In genomic region chr20:53595018-53595378, GRCh38 we compare ENCODE assay signal across 8 cellular contexts. TPM values are rescaled to one million over a fixed set of nuclear protein-coding genes. Genes with fewer than 3 reads are reported as not detected.
DNase-seq lines count a peak whose midpoint lies in the region; ATAC-seq and TF ChIP-seq lines count a peak whose summit lies in the region.

No MANE protein-coding gene starts in this region.

- H3K4me2 ChIP-seq in BLaER1 (peak overlapping the region; percentile 88), Loucy (ENCODE audit: low read depth, low read length, poor library complexity, severe bottlenecking) (peak overlapping the region; percentile 81)

- H3K4me1 ChIP-seq in BLaER1 (peaks cover 32% of the 10 kb centered on the region), Loucy (ENCODE audit: insufficient read depth, low read length, poor library complexity, severe bottlenecking) (peaks cover 30% of the 10 kb centered on the region)

- H4K20me1 ChIP-seq in BLaER1 (no peaks in the 10 kb centered on the region), Loucy (ENCODE audit: insufficient read depth, low read length, poor library complexity, severe bottlenecking) (peaks cover 1% of the 10 kb centered on the region)

- intact Hi-C loops in dorsolateral prefrontal cortex (cut with DNase I) = loop anchor here (2.0 to 10.0 kb wide), 5 partner anchors 82 to 614 kb away; partner anchors contain the start of gene PFDN4 (in 1 of the 2)

- H3K9ac ChIP-seq in BLaER1 (peak overlapping the region; percentile 88), Loucy (ENCODE audit: low read depth, low read length, poor library complexity, severe bottlenecking) (peak overlapping the region; percentile 84)

- peak overlapping the region; percentile 90 for H3K27ac Mint-ChIP-seq in nephron progenitor cell

- H3K79me2 ChIP-seq in Loucy (ENCODE audit: insufficient read depth, low read length) = peaks cover 44% of the 10 kb centered on the region

- H2AFZ ChIP-seq in Loucy (ENCODE audit: low read length) = peak overlapping the region; percentile 74; the same call in 1 of the 2 replicates

- no peaks in the 10 kb centered on the region for H3K9me3 Mint-ChIP-seq in nephron progenitor cell

- peak overlapping the region; percentile 89 for H3K4me3 Mint-ChIP-seq in nephron progenitor cell

- TF ChIP-seq CTCF in Loucy (conservative IDR thresholded peaks at IDR 0.05; ENCODE audit: low read length) (no peak), dorsolateral prefrontal cortex (IDR thresholded peaks at IDR 0.05 in 54 of 56, conservative IDR thresholded peaks at IDR 0.05 in 2 of 56; ENCODE audit: low read depth in 1 of 56, partially characterized antibody in 56 of 56) (no peak), nephron progenitor cell (IDR thresholded peaks at IDR 0.05) (no peak)

- peak overlapping the region; percentile 89 for H3K27ac ChIP-seq in BLaER1
- peak overlapping the region; percentile 66 to 98 (median 94) for H3K27ac ChIP-seq in dorsolateral prefrontal cortex

- H3K9me3 ChIP-seq in BLaER1 (no peaks in the 10 kb centered on the region), Loucy (ENCODE audit: insufficient read depth, low read depth, low read length) (no peaks in the 10 kb centered on the region)

- peaks cover 71% of the 10 kb centered on the region for H3K4me1 Mint-ChIP-seq in nephron progenitor cell

- H3K27me3 ChIP-seq in BLaER1 (no peaks in the 10 kb centered on the region), Loucy (ENCODE audit: insufficient read depth, low read length, poor library complexity, severe bottlenecking) (peaks cover 7% of the 10 kb centered on the region), dorsolateral prefrontal cortex (no peaks in the 10 kb centered on the region)

- H3F3A ChIP-seq in Loucy (ENCODE audit: low read depth) = peaks cover 3% of the 10 kb centered on the region; the same call in 1 of the 2 replicates

- H3K9me2 ChIP-seq in Loucy (replicated peaks; ENCODE audit: low read depth, low read length) = no peaks in the 10 kb centered on the region

- H3K36me3 ChIP-seq in BLaER1 = no peaks in the 10 kb centered on the region
- no peaks in the 10 kb centered on the region for H3K36me3 ChIP-seq in Loucy (ENCODE audit: insufficient read depth, low read length)

- peaks cover 3% of the 10 kb centered on the region for H3K27me3 Mint-ChIP-seq in nephron progenitor cell (ENCODE audit: low read depth, poor library complexity)

- no peak for ATAC-seq in HG03159 (IDR thresholded peaks at IDR 0.05; ENCODE audit: unreplicated experiment)
- ATAC-seq in GM18858 (IDR thresholded peaks at IDR 0.05; ENCODE audit: unreplicated experiment) = no peak
- no peak for ATAC-seq in HG03139 (IDR thresholded peaks at IDR 0.05; ENCODE audit: unreplicated experiment)

- no peaks in the 10 kb centered on the region for H3K36me3 Mint-ChIP-seq in nephron progenitor cell (ENCODE audit: low read depth)

- H3K4me3 ChIP-seq in BLaER1 (peak overlapping the region; percentile 75), Loucy (ENCODE audit: low read length, poor library complexity, severe bottlenecking) (peak overlapping the region; percentile 81), dorsolateral prefrontal cortex (peak overlapping the region; percentile 45 to 91 (median 77))

- DNase-seq in dorsolateral prefrontal cortex (no peak), nephron progenitor cell (no peak), NCI-H748 treated with DMSO at 0.1 percent for 48 hours (lab: John Stamatoyannopoulos, UW) (no peak)

RNA-seq across cellular contexts. Expression of gene ZNF217, which starts 1.4 kb away (rescaled TPM):
- 10 to 100 TPM in 20 of 120 experiments, 1 to 10 TPM in 100; 3.0 to 16.2 (median 7.4) TPM for total RNA-seq in dorsolateral prefrontal cortex
